In genomic region chr10:112409274-112409673, GRCh38 we compare ENCODE assay signal across 21 cellular contexts. TPM values are rescaled to one million over a fixed set of nuclear protein-coding genes. Genes with fewer than 3 reads are reported as not detected.
"Had no signal": no experiment of that assay in that cellular context is flagged by ENCODE, and none has a peak within 500 bp of the region (broad histone marks: within the 10 kb centered on the region; RNA-seq: fewer than 3 reads in every experiment).

No MANE protein-coding gene starts in this region.

- H3K36me3 ChIP-seq: gastrocnemius medialis, pancreas, thoracic aorta had no signal

- H3K27me3 ChIP-seq: gastrocnemius medialis, left lung, pancreas, tibial nerve, upper lobe of left lung had no signal

- H3K27ac Mint-ChIP-seq: stimulated activated memory B cell treated with anti-CD40 and anti-IgM and Interleukin-4, amounts not matched to agents 10 μg/mL and 1 μg/mL and 100 μg/mL, for 72 hours; stimulated activated naive CD8-positive, alpha-beta T cell treated with anti-CD3 and anti-CD28 coated beads, Interleukin-15, Interleukin-2, amounts not matched to agents 100 ng/mL and 50 ng/mL, for 24 hours had no signal

- ATAC-seq: esophagus mucosa; gastrocnemius medialis; left lung; natural killer cell; pancreas; sciatic nerve; stimulated activated memory B cell treated with anti-CD40 and anti-IgM and Interleukin-4, amounts not matched to agents 10 μg/mL and 1 μg/mL and 100 μg/mL, for 72 hours had no signal

- H3K4me1 Mint-ChIP-seq: natural killer cell had no signal

- DNase-seq: dorsolateral prefrontal cortex; effector CD4-positive, alpha-beta T cell; foreskin fibroblast; gastrocnemius medialis; head of caudate nucleus; kidney; left lung; natural killer cell; pancreas; stimulated activated CD4-positive, alpha-beta T cell treated with anti-CD3 and anti-CD28 coated beads, Interleukin-2, amount 100 ng/mL, for 24 hours; stimulated activated CD4-positive, alpha-beta T cell treated with anti-CD3 and anti-CD28 coated beads, Interleukin-4, amount 100 ng/mL, for 24 hours; upper lobe of left lung had no signal

- H3K9me3 Mint-ChIP-seq: natural killer cell; stimulated activated naive CD8-positive, alpha-beta T cell treated with anti-CD3 and anti-CD28 coated beads, Interleukin-15, Interleukin-2, amounts not matched to agents 100 ng/mL and 50 ng/mL, for 24 hours had no signal

- H3K9me3 ChIP-seq: gastrocnemius medialis, left lung, pancreas, thoracic aorta, tibial nerve, upper lobe of left lung had no signal

- H3K27me3 Mint-ChIP-seq: stimulated activated memory B cell treated with anti-CD40 and anti-IgM and Interleukin-4, amounts not matched to agents 10 μg/mL and 1 μg/mL and 100 μg/mL, for 72 hours; stimulated activated naive CD8-positive, alpha-beta T cell treated with anti-CD3 and anti-CD28 coated beads, Interleukin-15, Interleukin-2, amounts not matched to agents 100 ng/mL and 50 ng/mL, for 24 hours had no signal

- H3K27ac ChIP-seq: dorsolateral prefrontal cortex, gastrocnemius medialis, left lung, pancreas, thoracic aorta, tibial nerve, upper lobe of left lung had no signal

- H3K4me1 ChIP-seq: gastrocnemius medialis, left lung, pancreas, tibial nerve, upper lobe of left lung had no signal

- H3K4me3 ChIP-seq: dorsolateral prefrontal cortex, gastrocnemius medialis, left lung, pancreas, thoracic aorta, tibial nerve, upper lobe of left lung had no signal

- FAIRE-seq: colon, kidney, pancreas, urothelium cell line had no signal

- H3K4me3 Mint-ChIP-seq: natural killer cell; stimulated activated memory B cell treated with anti-CD40 and anti-IgM and Interleukin-4, amounts not matched to agents 10 μg/mL and 1 μg/mL and 100 μg/mL, for 72 hours; stimulated activated naive CD8-positive, alpha-beta T cell treated with anti-CD3 and anti-CD28 coated beads, Interleukin-15, Interleukin-2, amounts not matched to agents 100 ng/mL and 50 ng/mL, for 24 hours had no signal

RNA-seq across cellular contexts. Expression of gene ACSL5, which starts 35.4 kb away (rescaled TPM):
- polyA plus RNA-seq: neural cell had no signal
